In genomic region chr2:225008935-225009334, GRCh38 we compare ENCODE assay signal across 8 cellular contexts. TPM values are rescaled to one million over a fixed set of nuclear protein-coding genes. Genes with fewer than 3 reads are reported as not detected.
DNase-seq lines count a peak whose midpoint lies in the region; ATAC-seq, FAIRE-seq and TF ChIP-seq lines count a peak whose summit lies in the region.

No MANE protein-coding gene starts in this region.

- peak; percentile 39 for ATAC-seq in effector memory CD8-positive, alpha-beta T cell (replicated peaks)
- no peak for ATAC-seq in GM19467 (IDR thresholded peaks at IDR 0.05; ENCODE audit: unreplicated experiment)

- peak; percentile 40 for DNase-seq in MCF 10A (ENCODE audit: unreplicated experiment)
- no peak for DNase-seq in breast epithelium (ENCODE audit: low spot score in 2 of 2)
- DNase-seq in effector memory CD8-positive, alpha-beta T cell: peak in 1 of 3 experiments; percentile 17
- DNase-seq in testis: no peak
- DNase-seq in uterus: no peak
- DNase-seq in urothelium cell line (ENCODE audit: low spot score): no peak

- H3F3A ChIP-seq in Loucy (ENCODE audit: low read depth): no peaks in the 10 kb centered on the region

- no peak overlapping the region for H2AFZ ChIP-seq in Loucy (ENCODE audit: low read length)

- H3K27ac Mint-ChIP-seq in MCF 10A (ENCODE audit: low read depth, unreplicated experiment): no peak overlapping the region
- peak overlapping the region; percentile 29 to 47 for H3K27ac Mint-ChIP-seq in effector memory CD8-positive, alpha-beta T cell

- peaks cover 21% of the 10 kb centered on the region for H3K4me1 Mint-ChIP-seq in MCF 10A (ENCODE audit: insufficient read depth, unreplicated experiment)
- H3K4me1 Mint-ChIP-seq in effector memory CD8-positive, alpha-beta T cell (ENCODE audit: low read depth in 2 of 2): peaks cover 40 to 78% of the 10 kb centered on the region in 2 donors

- intact Hi-C loops in MCF 10A (cut with micrococcal nuclease): no loop called here
- intact Hi-C loops in breast epithelium (cut with DNase I; ENCODE audit: low total_unique reads): no loop called here
- intact Hi-C loops in testis (cut with DNase I; ENCODE audit: low total_unique reads): no loop called here
- intact Hi-C loops in uterus (cut with DNase I; ENCODE audit: low total_unique reads): no loop called here

- peaks cover 3% of the 10 kb centered on the region for H4K20me1 ChIP-seq in Loucy (ENCODE audit: insufficient read depth, low read length, poor library complexity, severe bottlenecking)

- no peaks in the 10 kb centered on the region for H3K36me3 Mint-ChIP-seq in MCF 10A (ENCODE audit: insufficient read depth, unreplicated experiment)
- H3K36me3 Mint-ChIP-seq in effector memory CD8-positive, alpha-beta T cell (ENCODE audit: insufficient read depth): peaks cover 3% of the 10 kb centered on the region

- no peaks in the 10 kb centered on the region for H3K9me2 ChIP-seq in Loucy (replicated peaks; ENCODE audit: low read depth, low read length)

- peak; percentile 33 for TF ChIP-seq CTCF in MCF 10A (IDR thresholded peaks at IDR 0.05; ENCODE audit: unreplicated experiment)
- TF ChIP-seq CTCF in breast epithelium (IDR thresholded peaks at IDR 0.05): no peak
- peak; percentile 89 for TF ChIP-seq CTCF in Loucy (conservative IDR thresholded peaks at IDR 0.05; ENCODE audit: low read length)
- peak in 2 of 3 experiments; percentile 21 to 30 for TF ChIP-seq CTCF in testis (IDR thresholded peaks at IDR 0.05)
- no peak for TF ChIP-seq CTCF in uterus (IDR thresholded peaks at IDR 0.05)

- H3K4me1 ChIP-seq in breast epithelium (no peaks in the 10 kb centered on the region), Loucy (ENCODE audit: insufficient read depth, low read length, poor library complexity, severe bottlenecking) (peaks cover 46% of the 10 kb centered on the region), testis (no peaks in the 10 kb centered on the region), uterus (no peaks in the 10 kb centered on the region)

- H3K9me3 ChIP-seq in breast epithelium (no peaks in the 10 kb centered on the region), Loucy (ENCODE audit: insufficient read depth, low read depth, low read length) (no peaks in the 10 kb centered on the region), testis (no peaks in the 10 kb centered on the region), uterus (no peaks in the 10 kb centered on the region)

- H3K4me2 ChIP-seq in Loucy (ENCODE audit: low read depth, low read length, poor library complexity, severe bottlenecking): peak overlapping the region; percentile 41

- no peak for FAIRE-seq in urothelium cell line (lab: Jason Lieb, UNC)

- peaks cover 35% of the 10 kb centered on the region; the same call in 1 of the 2 replicates for H3K79me2 ChIP-seq in Loucy (ENCODE audit: insufficient read depth, low read length)

- TF ChIP-seq POLR2A in breast epithelium (IDR thresholded peaks at IDR 0.05): no peak
- no peak for TF ChIP-seq POLR2A in testis (IDR thresholded peaks at IDR 0.05)
- TF ChIP-seq POLR2A in uterus (IDR thresholded peaks at IDR 0.05): no peak

- H3K4me3 Mint-ChIP-seq in MCF 10A (ENCODE audit: unreplicated experiment): no peak overlapping the region
- H3K4me3 Mint-ChIP-seq in effector memory CD8-positive, alpha-beta T cell: no peak overlapping the region

- POLR2A ChIA-PET in MCF 10A (lab: Yijun Ruan, JAX): no interaction called here

- H3K4me3 ChIP-seq in breast epithelium (no peak overlapping the region), Loucy (ENCODE audit: low read length, poor library complexity, severe bottlenecking) (peak overlapping the region; percentile 5), testis (no peak overlapping the region), uterus (no peak overlapping the region)

- H3K36me3 ChIP-seq in breast epithelium (no peaks in the 10 kb centered on the region), Loucy (ENCODE audit: insufficient read depth, low read length) (no peaks in the 10 kb centered on the region), testis (ENCODE audit: low read depth, missing control alignments) (no peaks in the 10 kb centered on the region), uterus (no peaks in the 10 kb centered on the region)

- no peak overlapping the region for H3K9ac ChIP-seq in Loucy (ENCODE audit: low read depth, low read length, poor library complexity, severe bottlenecking)

- H3K27me3 Mint-ChIP-seq in MCF 10A (ENCODE audit: insufficient read depth, unreplicated experiment): no peaks in the 10 kb centered on the region
- H3K27me3 Mint-ChIP-seq in effector memory CD8-positive, alpha-beta T cell: no peaks in the 10 kb centered on the region

- no TSS peak for BruUV-seq in MCF 10A (replicated peaks; lab: Mats Ljungman, UMichigan)

- H3K27ac ChIP-seq in breast epithelium (no peak overlapping the region), testis (no peak overlapping the region), uterus (no peak overlapping the region)

- CTCF ChIA-PET in MCF 10A (lab: Yijun Ruan, JAX): interaction anchor here (0.6 to 2.6 kb wide), 4 partner anchors 7 to 452 kb away, joined by 3 to 10 read pairs (median 4); no protein-coding TSS in a partner anchor

- no peaks in the 10 kb centered on the region for H3K9me3 Mint-ChIP-seq in MCF 10A (ENCODE audit: unreplicated experiment)
- H3K9me3 Mint-ChIP-seq in effector memory CD8-positive, alpha-beta T cell: no peaks in the 10 kb centered on the region

- H3K27me3 ChIP-seq in breast epithelium (no peaks in the 10 kb centered on the region), Loucy (ENCODE audit: insufficient read depth, low read length, poor library complexity, severe bottlenecking) (no peaks in the 10 kb centered on the region), testis (no peaks in the 10 kb centered on the region), uterus (no peaks in the 10 kb centered on the region)

- 77 to 79% methylated on average over 5 of the region's 5 CpGs for WGBS in testis, 2 donors

RNA-seq across cellular contexts. Expression of gene DOCK10, which starts 33.3 kb away (rescaled TPM):
- total RNA-seq in MCF 10A (2022) (0.96 and 1.6 TPM in 2 replicates), breast epithelium (10 to 100 TPM; 13.8 to 23.9 (median 15.4) TPM), testis (10 to 100 TPM; 11.4 to 20.2 TPM), uterus (10 to 100 TPM in 2 of 4 donors, 1 to 10 TPM in 2; 3.8 to 33.2 (median 12.3) TPM)
- polyA plus RNA-seq in testis (ENCODE audit: insufficient read depth, low read depth, low replicate concordance): 2.9 TPM

Comparison
In these comparisons a context has a peak if more than half of its experiments do, and no peak if none do; other contexts are left out.
1. CTCF ChIP-seq: peak in MCF 10A (single experiment), Loucy (single experiment) and testis (2 of 3); none in breast epithelium (0 of 3) and uterus (0 of 4).